ENCODE assay signal across 11 cellular contexts in the genomic region with DNA sequence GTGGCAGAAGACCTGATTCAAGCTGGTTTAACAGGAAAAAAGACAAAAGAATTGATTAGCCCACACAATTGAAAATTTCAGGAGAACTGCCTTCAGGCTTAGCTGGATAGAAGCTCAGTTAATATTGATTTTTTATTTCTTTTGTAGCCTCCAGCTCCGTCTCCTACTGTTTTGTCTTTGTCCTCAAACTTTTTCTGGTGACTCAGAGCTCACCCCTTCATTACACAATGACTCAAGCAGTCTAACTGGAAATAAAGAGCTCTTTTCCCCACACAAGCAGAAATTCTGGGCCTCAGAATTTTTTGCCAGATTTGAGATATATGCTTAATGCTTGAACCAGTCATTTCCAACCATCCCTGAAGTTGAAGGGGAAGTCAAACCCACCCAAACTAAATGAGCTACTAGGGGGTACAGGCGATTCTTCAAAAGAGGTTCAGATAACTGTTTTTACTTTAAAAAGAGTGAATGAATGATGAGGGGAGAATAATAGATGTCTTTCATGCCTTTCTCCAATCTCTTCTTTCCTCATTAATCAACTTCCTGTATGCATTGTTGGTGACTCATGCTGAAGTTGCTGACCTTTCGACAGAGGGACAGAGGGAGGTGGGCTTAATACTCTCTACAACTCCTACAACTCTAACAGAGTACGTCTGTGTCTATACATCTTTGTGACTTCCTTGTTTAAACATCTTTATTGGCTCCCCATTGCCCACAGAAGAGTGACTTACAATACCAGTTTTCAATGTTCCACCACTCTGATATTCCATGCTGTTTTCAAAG. TPM values are rescaled to one million over a fixed set of nuclear protein-coding genes. Genes with fewer than 3 reads are reported as not detected.
A peak's percentile ranks its signal among the peaks of the same experiment; 100 is the strongest.
DNase-seq lines count a peak whose midpoint lies in the region; TF ChIP-seq lines count a peak whose summit lies in the region.
"Had no signal": no experiment of that assay in that cellular context is flagged by ENCODE, and none has a peak within 500 bp of the region (broad histone marks: within the 10 kb centered on the region; RNA-seq: fewer than 3 reads in every experiment).

No MANE protein-coding gene starts in this region.

- DNase-seq in Calu3 (peak; percentile 67), NB4 (ENCODE audit: low read depth) (peak; percentile 21), dermis blood vessel endothelial cell (peak; percentile 12), myocyte (ENCODE audit: low read depth) (peak; percentile 43), DMS114 treated with DMSO at 0.1 percent for 48 hours (lab: John Stamatoyannopoulos, UW; ENCODE audit: unreplicated experiment) (no peak), coronary artery (ENCODE audit: low spot score) (no peak), glutamatergic neuron (no peak)
- no peak for DNase-seq in CD8-positive, alpha-beta memory T cell
- DNase-seq: activated B cell treated with CpG ODN at 0.5 μM for 24 hours, kidney had no signal

- H3K36me3 Mint-ChIP-seq in Calu3 (ENCODE audit: insufficient read depth, unreplicated experiment) (peaks cover 14% of the 10 kb centered on the region), glutamatergic neuron (ENCODE audit: unreplicated experiment) (peaks cover 21% of the 10 kb centered on the region)
- peaks cover 0 to 9% (median 1%) of the 10 kb centered on the region in 3 donors for H3K36me3 Mint-ChIP-seq in CD8-positive, alpha-beta memory T cell

- H3K36me3 ChIP-seq in CD8-positive, alpha-beta memory T cell (ENCODE audit: insufficient read depth, low read length), result no peaks in the 10 kb centered on the region
- H3K36me3 ChIP-seq: neutrophil had no signal

- intact Hi-C loops in Calu3 (cut with micrococcal nuclease; ENCODE audit: unreplicated experiment), result loop anchor here (2.0 to 5.0 kb wide), 2 partner anchors 34 to 40 kb away; no protein-coding TSS in a partner anchor

- peaks cover 54% of the 10 kb centered on the region for H3K4me1 Mint-ChIP-seq in Calu3 (ENCODE audit: low read depth, unreplicated experiment)
- no peaks in the 10 kb centered on the region for H3K4me1 Mint-ChIP-seq in CD8-positive, alpha-beta memory T cell
- H3K4me1 Mint-ChIP-seq in glutamatergic neuron (ENCODE audit: low read depth, unreplicated experiment), result no peaks in the 10 kb centered on the region
- H3K4me1 Mint-ChIP-seq: activated B cell treated with CpG ODN at 0.5 μM for 24 hours had no signal

- no peak for TF ChIP-seq CTCF in Calu3 (IDR thresholded peaks at IDR 0.05; ENCODE audit: unreplicated experiment)
- no peak for TF ChIP-seq CTCF in NB4 (IDR thresholded peaks at IDR 0.05; ENCODE audit: low read depth, low read length)
- no peak for TF ChIP-seq CTCF in coronary artery (IDR thresholded peaks at IDR 0.05)
- TF ChIP-seq CTCF in glutamatergic neuron (IDR thresholded peaks at IDR 0.05; ENCODE audit: partially characterized antibody, unreplicated experiment), result no peak

- no peaks in the 10 kb centered on the region for H3K4me1 ChIP-seq in CD8-positive, alpha-beta memory T cell (ENCODE audit: insufficient read depth, low read length)

- H3K4me3 ChIP-seq in NB4 (ENCODE audit: low read depth, low read length), result no peak overlapping the region
- H3K4me3 ChIP-seq in CD8-positive, alpha-beta memory T cell (ENCODE audit: low read length), result no peak overlapping the region
- no peak overlapping the region for H3K4me3 ChIP-seq in coronary artery

- no peaks in the 10 kb centered on the region for H3K9me3 ChIP-seq in CD8-positive, alpha-beta memory T cell (ENCODE audit: low read length)

- TF ChIP-seq POLR2A in NB4 (IDR thresholded peaks at IDR 0.05; ENCODE audit: extremely low read depth, insufficient read length), result no peak

- H3K27me3 ChIP-seq in CD8-positive, alpha-beta memory T cell (ENCODE audit: insufficient read depth, low read length, poor library complexity, severe bottlenecking), result no peaks in the 10 kb centered on the region
- H3K27me3 ChIP-seq: neutrophil had no signal

- H3K9me3 Mint-ChIP-seq in Calu3 (ENCODE audit: low read depth, unreplicated experiment) (peaks cover 5% of the 10 kb centered on the region), glutamatergic neuron (ENCODE audit: unreplicated experiment) (peaks cover 2% of the 10 kb centered on the region)
- peaks cover 0 to 13% (median 13%) of the 10 kb centered on the region in 5 donors for H3K9me3 Mint-ChIP-seq in CD8-positive, alpha-beta memory T cell

- H3K27ac ChIP-seq in CD8-positive, alpha-beta memory T cell (ENCODE audit: low read depth, low read length), result no peak overlapping the region
- H3K27ac ChIP-seq in coronary artery, result no peak overlapping the region
- H3K27ac ChIP-seq: neutrophil had no signal

- no TSS peak for BruUV-seq in Calu3 (replicated peaks; lab: Mats Ljungman, UMichigan)

- CTCF ChIA-PET in Calu3 (lab: Charles Lee), result interaction anchor here (0.5 to 1.5 kb wide), 7 partner anchors 9 to 216 kb away, joined by 3 to 13 read pairs (median 3); partner anchors contain the start of gene BCL9
- CTCF ChIA-PET in CD8-positive, alpha-beta memory T cell (lab: Charles Lee), result no interaction called here

- POLR2A ChIA-PET in CD8-positive, alpha-beta memory T cell (lab: Charles Lee), result no interaction called here

- H3K27me3 Mint-ChIP-seq in Calu3 (ENCODE audit: unreplicated experiment), result no peaks in the 10 kb centered on the region
- peaks cover 2 to 23% of the 10 kb centered on the region in 2 donors for H3K27me3 Mint-ChIP-seq in CD8-positive, alpha-beta memory T cell
- peaks cover 2% of the 10 kb centered on the region for H3K27me3 Mint-ChIP-seq in glutamatergic neuron (ENCODE audit: unreplicated experiment)

- H3K4me3 Mint-ChIP-seq in Calu3 (ENCODE audit: low read depth, unreplicated experiment) (peak overlapping the region; percentile 39), glutamatergic neuron (ENCODE audit: unreplicated experiment) (no peak overlapping the region)
- no peak overlapping the region for H3K4me3 Mint-ChIP-seq in CD8-positive, alpha-beta memory T cell
- H3K4me3 Mint-ChIP-seq: activated B cell treated with CpG ODN at 0.5 μM for 24 hours had no signal

- H3K27ac Mint-ChIP-seq in Calu3 (ENCODE audit: unreplicated experiment) (peak overlapping the region; percentile 95), glutamatergic neuron (ENCODE audit: unreplicated experiment) (no peak overlapping the region)
- H3K27ac Mint-ChIP-seq in CD8-positive, alpha-beta memory T cell, result no peak overlapping the region
- H3K27ac Mint-ChIP-seq: activated B cell treated with CpG ODN at 0.5 μM for 24 hours had no signal

RNA-seq across cellular contexts. Expression of gene ACP6, which starts 6.2 kb away (rescaled TPM):
- total RNA-seq in Calu3 (2022) (93.5 and 116 TPM in 2 replicates), dermis blood vessel endothelial cell (3.4 and 4.1 TPM in 2 replicates), myocyte (4.9 and 10.8 TPM in 2 replicates), glutamatergic neuron (ENCODE audit: unreplicated experiment) (3.5 TPM)
- 17.0 TPM for polyA plus RNA-seq in myocyte (2012)
- 1 to 10 TPM; 5.2 to 7.5 TPM for total RNA-seq in CD8-positive, alpha-beta memory T cell
- polyA plus RNA-seq in CD8-positive, alpha-beta memory T cell, result 14.7 TPM

Comparison
In these comparisons a context has a peak if more than half of its experiments do, and no peak if none do; other contexts are left out.
1. DNase-seq: peak in Calu3 (single experiment), NB4 (single experiment), dermis blood vessel endothelial cell (single experiment) and myocyte (single experiment); none in DMS114 treated with DMSO at 0.1 percent for 48 hours (single experiment), CD8-positive, alpha-beta memory T cell (0 of 5), coronary artery (single experiment) and glutamatergic neuron (single experiment).